Comparison of ENCODE assay signal across 18 cellular contexts in genomic region chr7:92266415-92267241, GRCh38.
"Had no signal": no experiment of that assay in that cellular context is flagged by ENCODE, and none has a peak within 500 bp of the region (broad histone marks: within the 10 kb centered on the region; RNA-seq: fewer than 3 reads in every experiment).

No MANE protein-coding gene starts in this region.

- H3K27me3 ChIP-seq: breast epithelium, thyroid gland had no signal

- H3K27ac Mint-ChIP-seq: activated naive CD8-positive, alpha-beta T cell; natural killer cell treated with Interleukin-12 subunit alpha and Interleukin-12 subunit beta and Interleukin-15 and Interleukin-18, amount 100 ng/mL, for 72 hours; progenitor cell of endocrine pancreas had no signal

- H3K36me3 Mint-ChIP-seq: natural killer cell treated with Interleukin-12 subunit alpha and Interleukin-12 subunit beta and Interleukin-15 and Interleukin-18, amount 100 ng/mL, for 72 hours had no signal

- H3K9me3 Mint-ChIP-seq: activated T-cell treated with anti-CD3 and anti-CD28 coated beads, Interleukin-2, amount 50 U/mL, for 4 hours; natural killer cell treated with Interleukin-12 subunit alpha and Interleukin-12 subunit beta and Interleukin-15 and Interleukin-18, amount 100 ng/mL, for 72 hours had no signal

- H3K4me3 ChIP-seq: breast epithelium, left ventricle myocardium inferior, thyroid gland had no signal

- H3K36me3 ChIP-seq: breast epithelium, thyroid gland had no signal

- H3K9me3 ChIP-seq: breast epithelium, thyroid gland had no signal

- H3K4me1 ChIP-seq: breast epithelium, left ventricle myocardium inferior, thyroid gland had no signal

- FAIRE-seq: islet of Langerhans, small intestine had no signal

- H3K27ac ChIP-seq: breast epithelium, left ventricle myocardium inferior, thyroid gland had no signal

- DNase-seq: activated CD4-positive, alpha-beta T cell treated with anti-CD3 and anti-CD28 coated beads for 1 hour; activated CD4-positive, alpha-beta T cell treated with anti-CD3 and anti-CD28 coated beads, Interleukin-2, amount 50 U/mL, for 48 hours; activated effector memory CD4-positive, alpha-beta T cell treated with anti-CD3 and anti-CD28 coated beads, Interleukin-2, amount 50 U/mL, for 16 hours; activated T-cell treated with anti-CD3 and anti-CD28 coated beads, Interleukin-2, amount 50 U/mL, for 4 hours; anterior cingulate cortex; glutamatergic neuron; left ventricle myocardium inferior; mesenchymal stem cell; nucleus accumbens; right cardiac atrium; small intestine; SW 1271; thyroid gland had no signal

- ATAC-seq: activated T-cell treated with anti-CD3 and anti-CD28 coated beads, Interleukin-2, amount 50 U/mL, for 4 hours; natural killer cell treated with Interleukin-12 subunit alpha and Interleukin-12 subunit beta and Interleukin-15 and Interleukin-18, amount 100 ng/mL, for 72 hours; right cardiac atrium had no signal
